9 cellular contexts compared by ENCODE assay signal in the genomic region with DNA sequence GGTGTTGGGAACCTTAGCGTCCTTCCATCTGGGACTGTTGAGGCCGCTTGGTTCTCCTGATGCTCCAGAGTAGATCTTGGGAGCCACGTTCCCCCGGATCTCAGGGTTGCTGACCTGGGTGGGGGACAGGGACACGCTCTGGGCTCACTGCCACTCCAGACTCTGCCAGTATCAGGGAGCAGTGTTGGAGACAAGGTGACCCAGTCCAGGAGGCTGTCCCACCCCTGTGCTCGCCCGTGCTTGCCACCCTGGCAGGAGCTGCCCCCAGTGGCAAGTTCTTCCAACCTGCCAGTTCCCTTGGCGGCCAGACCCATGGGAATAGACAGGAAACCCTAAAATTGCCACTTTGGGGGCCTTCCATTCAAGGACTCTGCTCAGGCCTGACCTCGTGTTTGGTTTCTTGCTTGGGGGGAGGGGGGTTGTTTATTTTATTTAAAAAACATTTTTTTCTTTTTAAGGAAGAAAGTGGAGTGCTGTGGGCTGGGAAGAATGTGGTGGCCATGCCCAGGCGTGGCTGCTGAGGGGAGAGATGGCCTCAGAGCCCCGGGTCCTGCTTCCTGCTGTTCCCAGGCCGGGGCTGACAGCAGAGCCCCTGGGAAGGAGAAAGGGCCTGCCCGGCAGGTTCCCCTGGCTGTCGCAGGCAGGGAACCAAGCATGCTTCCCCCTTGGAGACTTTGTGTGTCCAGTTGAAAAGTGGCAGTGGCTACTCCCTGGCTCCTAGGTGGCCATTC. TPM values are rescaled to one million over a fixed set of nuclear protein-coding genes. Genes with fewer than 3 reads are reported as not detected.
DNase-seq lines count a peak whose midpoint lies in the region; ATAC-seq and TF ChIP-seq lines count a peak whose summit lies in the region.
"Had no signal": no experiment of that assay in that cellular context is flagged by ENCODE, and none has a peak within 500 bp of the region (broad histone marks: within the 10 kb centered on the region; RNA-seq: fewer than 3 reads in every experiment).

No MANE protein-coding gene starts in this region.

- H3K4me3 ChIP-seq in right atrium auricular region (no peak overlapping the region), stomach smooth muscle (ENCODE audit: low read length in 2 of 2) (peak overlapping the region in 1 of 2 donors; percentile 29)

- H3K4me3 Mint-ChIP-seq in activated CD8-positive, alpha-beta T cell treated with anti-CD3 and anti-CD28 coated beads, Interleukin-2, amount 10 ng/mL, durations not matched to agents 7 days and 5 days: peak overlapping the region; percentile 98

- peaks cover 91% of the 10 kb centered on the region for H3K36me3 Mint-ChIP-seq in activated CD8-positive, alpha-beta T cell treated with anti-CD3 and anti-CD28 coated beads, Interleukin-2, amount 10 ng/mL, durations not matched to agents 7 days and 5 days (ENCODE audit: low read depth)

- H3K36me3 ChIP-seq in right atrium auricular region (no peaks in the 10 kb centered on the region), stomach smooth muscle (ENCODE audit: control insufficient read depth in 2 of 2, insufficient read depth in 2 of 2, low read length in 2 of 2) (peaks cover 0 to 6% of the 10 kb centered on the region in 2 donors)

- no peaks in the 10 kb centered on the region for H3K9me3 Mint-ChIP-seq in activated CD8-positive, alpha-beta T cell treated with anti-CD3 and anti-CD28 coated beads, Interleukin-2, amount 10 ng/mL, durations not matched to agents 7 days and 5 days (ENCODE audit: insufficient read depth)

- peak; percentile 48 for DNase-seq in NCI-H1436 (lab: John Stamatoyannopoulos, UW)
- no peak for DNase-seq in NCI-H1436 treated with DMSO at 0.1 percent for 48 hours (lab: John Stamatoyannopoulos, UW)
- no peak for DNase-seq in activated CD8-positive, alpha-beta T cell treated with anti-CD3 and anti-CD28 coated beads, Interleukin-2, amount 10 ng/mL, durations not matched to agents 7 days and 5 days
- DNase-seq in right atrium auricular region (ENCODE audit: low spot score): no peak
- DNase-seq in EL: no peak
- no peak for DNase-seq in middle frontal gyrus (ENCODE audit: extremely low spot score, low spot score)
- DNase-seq: 8988T had no signal

- POLR2A ChIA-PET in activated CD8-positive, alpha-beta T cell treated with anti-CD3 and anti-CD28 coated beads, Interleukin-2, amount 10 ng/mL, durations not matched to agents 7 days and 5 days (lab: Charles Lee): interaction anchor here (0.7 to 8.1 kb wide), 6 partner anchors 10 to 155 kb away, joined by 3 to 201 read pairs (median 3); partner anchors contain the start of gene ANKRD13D

- H3K4me1 ChIP-seq in right atrium auricular region (peaks cover 0 to 100% of the 10 kb centered on the region in 2 donors), stomach smooth muscle (ENCODE audit: control insufficient read depth, insufficient read depth, low read length) (peaks cover 96% of the 10 kb centered on the region)

- CTCF ChIA-PET in activated CD8-positive, alpha-beta T cell treated with anti-CD3 and anti-CD28 coated beads, Interleukin-2, amount 10 ng/mL, durations not matched to agents 7 days and 5 days (lab: Charles Lee): interaction anchor here (1.5 to 7.4 kb wide), 4 partner anchors 11 to 83 kb away, joined by 3 to 60 read pairs (median 12); partner anchors contain the start of gene ANKRD13D

- TF ChIP-seq CTCF in right atrium auricular region (IDR thresholded peaks at IDR 0.05): peak in 1 of 2 donors; percentile 21

- ATAC-seq in activated CD8-positive, alpha-beta T cell treated with anti-CD3 and anti-CD28 coated beads, Interleukin-2, amount 10 ng/mL, durations not matched to agents 7 days and 5 days: no peak
- ATAC-seq in GM19035 (IDR thresholded peaks at IDR 0.05; ENCODE audit: unreplicated experiment): no peak

- peaks cover 90% of the 10 kb centered on the region for H3K4me1 Mint-ChIP-seq in activated CD8-positive, alpha-beta T cell treated with anti-CD3 and anti-CD28 coated beads, Interleukin-2, amount 10 ng/mL, durations not matched to agents 7 days and 5 days (ENCODE audit: low read depth)

- H3K27ac ChIP-seq in right atrium auricular region: peak overlapping the region; percentile 79 to 84
- H3K27ac ChIP-seq in stomach smooth muscle (ENCODE audit: low read length): peak overlapping the region; percentile 55

- H3K9me3 ChIP-seq in right atrium auricular region (no peaks in the 10 kb centered on the region), stomach smooth muscle (ENCODE audit: control insufficient read depth in 2 of 2, low read length in 2 of 2) (no peaks in the 10 kb centered on the region)

- H3K27me3 ChIP-seq in right atrium auricular region: no peaks in the 10 kb centered on the region
- no peaks in the 10 kb centered on the region for H3K27me3 ChIP-seq in stomach smooth muscle (ENCODE audit: control insufficient read depth in 1 of 2, insufficient read depth in 2 of 2, low read length in 2 of 2)

- H3K27ac Mint-ChIP-seq in activated CD8-positive, alpha-beta T cell treated with anti-CD3 and anti-CD28 coated beads, Interleukin-2, amount 10 ng/mL, durations not matched to agents 7 days and 5 days: peak overlapping the region; percentile 99

- H3K27me3 Mint-ChIP-seq in activated CD8-positive, alpha-beta T cell treated with anti-CD3 and anti-CD28 coated beads, Interleukin-2, amount 10 ng/mL, durations not matched to agents 7 days and 5 days (ENCODE audit: low read depth): no peaks in the 10 kb centered on the region

- H3K9ac ChIP-seq in stomach smooth muscle (ENCODE audit: low read length in 2 of 2): peak overlapping the region in 1 of 2 donors; percentile 13

RNA-seq across cellular contexts. Expression of gene GRK2, which starts 7.2 kb away (rescaled TPM):
- 100 to 1,000 TPM; 338 to 348 TPM for total RNA-seq in activated CD8-positive, alpha-beta T cell treated with anti-CD3 and anti-CD28 coated beads, Interleukin-2, amount 10 ng/mL, durations not matched to agents 7 days and 5 days
- total RNA-seq in right atrium auricular region: 10 to 100 TPM; 52.7 to 55.9 TPM

RNA-seq across cellular contexts. Expression of gene ANKRD13D, which starts 15.7 kb away (rescaled TPM):
- 100 to 1,000 TPM; 179 to 189 TPM for total RNA-seq in activated CD8-positive, alpha-beta T cell treated with anti-CD3 and anti-CD28 coated beads, Interleukin-2, amount 10 ng/mL, durations not matched to agents 7 days and 5 days
- 10 to 100 TPM; 14.1 to 14.9 TPM for total RNA-seq in right atrium auricular region

RNA-seq across cellular contexts. Expression of gene SSH3, which starts 29.9 kb away (rescaled TPM):
- 10 to 100 TPM; 12.0 to 13.0 TPM for total RNA-seq in activated CD8-positive, alpha-beta T cell treated with anti-CD3 and anti-CD28 coated beads, Interleukin-2, amount 10 ng/mL, durations not matched to agents 7 days and 5 days
- 10 to 100 TPM; 14.7 to 23.6 TPM for total RNA-seq in right atrium auricular region

Comparison
In these comparisons a context has a peak if more than half of its experiments do, and no peak if none do; other contexts are left out.
1. RNA of gene GRK2, which starts 7.2 kb away (total RNA-seq): 338 to 348 TPM in activated CD8-positive, alpha-beta T cell treated with anti-CD3 and anti-CD28 coated beads, Interleukin-2, amount 10 ng/mL, durations not matched to agents 7 days and 5 days; 52.7 to 55.9 TPM in right atrium auricular region; every median in the first group is over 4 times any median in the second.
2. RNA of gene ANKRD13D, which starts 15.7 kb away (total RNA-seq): 179 to 189 TPM in activated CD8-positive, alpha-beta T cell treated with anti-CD3 and anti-CD28 coated beads, Interleukin-2, amount 10 ng/mL, durations not matched to agents 7 days and 5 days; 14.1 to 14.9 TPM in right atrium auricular region; every median in the first group is over 10 times any median in the second.